In the genomic region with DNA sequence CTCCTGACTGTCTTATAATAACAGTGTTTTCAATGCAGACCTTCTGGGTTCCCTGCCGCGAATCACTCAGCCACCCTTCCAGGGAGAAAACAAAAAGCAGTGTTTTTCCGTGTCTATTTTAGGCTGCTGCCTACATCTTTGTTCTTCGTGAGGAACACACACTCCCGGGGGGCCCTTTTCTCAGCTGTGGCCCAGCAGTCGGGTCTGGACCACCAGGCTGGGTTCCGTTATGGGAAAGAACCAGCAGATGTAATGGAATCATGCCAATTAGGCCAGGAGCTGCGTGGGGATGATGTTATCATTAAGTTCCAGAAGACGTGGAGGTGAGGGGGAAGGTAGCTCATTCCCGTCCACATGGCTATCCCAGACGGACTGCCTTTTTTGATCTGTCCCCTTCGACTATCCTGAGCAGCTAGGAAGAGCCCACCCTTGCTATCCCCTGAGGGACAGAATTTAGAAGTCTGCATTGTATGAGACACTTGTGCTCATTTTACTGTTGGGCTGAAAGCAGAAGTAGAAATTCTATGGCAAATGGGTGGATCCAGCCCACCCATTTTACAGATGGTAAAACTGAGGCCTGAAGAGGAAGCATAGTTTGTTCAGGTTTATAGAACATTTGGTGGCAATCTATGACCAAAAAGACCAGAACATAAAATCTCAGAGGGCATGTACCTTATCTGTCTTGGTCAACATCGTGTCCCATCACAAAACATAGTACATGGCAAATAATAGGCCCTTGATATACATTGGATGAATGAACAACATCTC, we compare ENCODE assay signal across 19 cellular contexts.
DNase-seq lines count a peak whose midpoint lies in the region.
"Had no signal": no experiment of that assay in that cellular context is flagged by ENCODE, and none has a peak within 500 bp of the region (broad histone marks: within the 10 kb centered on the region; RNA-seq: fewer than 3 reads in every experiment).

No MANE protein-coding gene starts in this region.

- H3K27ac ChIP-seq in cingulate gyrus (ENCODE audit: low read depth, low read length) (peak overlapping the region; percentile 85), muscle layer of duodenum (ENCODE audit: low read length) (peak overlapping the region; percentile 30), subcutaneous abdominal adipose tissue (ENCODE audit: low read depth, low read length) (peak overlapping the region; percentile 43)
- H3K27ac ChIP-seq: cardiac muscle cell had no signal

- H3K27me3 ChIP-seq in muscle layer of duodenum (ENCODE audit: low read depth, low read length) (no peaks in the 10 kb centered on the region), subcutaneous abdominal adipose tissue (ENCODE audit: control insufficient read depth in 5 of 5, insufficient read depth in 4 of 5, low read length in 5 of 5) (no peaks in the 10 kb centered on the region)

- H3K9me3 ChIP-seq in muscle layer of duodenum (ENCODE audit: control insufficient read depth in 1 of 2, low read length in 2 of 2) (no peaks in the 10 kb centered on the region), subcutaneous abdominal adipose tissue (ENCODE audit: control insufficient read depth in 5 of 5, low read length in 5 of 5) (no peaks in the 10 kb centered on the region)

- H3K4me3 ChIP-seq in muscle layer of duodenum (ENCODE audit: low read depth in 1 of 2, low read length in 2 of 2) (no peak overlapping the region), subcutaneous abdominal adipose tissue (ENCODE audit: low read depth in 1 of 5, low read length in 5 of 5) (no peak overlapping the region)
- H3K4me3 ChIP-seq: cardiac muscle cell, lung had no signal

- DNase-seq in NCI-H2227 (lab: John Stamatoyannopoulos, UW; ENCODE audit: unreplicated experiment) = peak; percentile 51
- no peak for DNase-seq in cerebellar cortex (ENCODE audit: low spot score)
- DNase-seq in NCI-H774 (lab: John Stamatoyannopoulos, UW) = no peak
- no peak for DNase-seq in activated naive CD4-positive, alpha-beta T cell treated with Interleukin-2 at 50 U/mL for 16 hours
- no peak for DNase-seq in stimulated activated CD4-positive, alpha-beta T cell treated with anti-CD3 and anti-CD28 coated beads, Interleukin-2, amount 100 ng/mL, for 24 hours
- DNase-seq: activated CD4-positive, alpha-beta T cell treated with anti-CD3 and anti-CD28 coated beads, Interleukin-2, amount 10 ng/mL, durations not matched to agents 24 days and 14 days; effector memory CD8-positive, alpha-beta T cell; KBM-7; NCI-H1694 treated with DMSO at 0.1 percent for 48 hours; NCI-H345; RPMI8226; small intestine; stimulated activated CD4-positive, alpha-beta T cell treated with anti-CD3 and anti-CD28 coated beads, Interleukin-4, amount 100 ng/mL, for 24 hours; SW 1271 had no signal

- H3K36me3 ChIP-seq in muscle layer of duodenum (ENCODE audit: control insufficient read depth in 1 of 2, insufficient read depth in 2 of 2, low read length in 2 of 2) = no peaks in the 10 kb centered on the region
- peaks cover 0 to 2% (median 0%) of the 10 kb centered on the region in 5 donors for H3K36me3 ChIP-seq in subcutaneous abdominal adipose tissue (ENCODE audit: control insufficient read depth in 5 of 5, insufficient read depth in 5 of 5, low read length in 5 of 5)
- H3K36me3 ChIP-seq: cardiac muscle cell had no signal

- no peak overlapping the region for H3K9ac ChIP-seq in subcutaneous abdominal adipose tissue (ENCODE audit: low read length in 5 of 5)

- peaks cover 0 to 10% of the 10 kb centered on the region in 2 donors for H3K4me1 ChIP-seq in muscle layer of duodenum (ENCODE audit: control insufficient read depth in 1 of 2, insufficient read depth in 2 of 2, low read length in 2 of 2)
- H3K4me1 ChIP-seq in subcutaneous abdominal adipose tissue (ENCODE audit: control insufficient read depth in 5 of 5, insufficient read depth in 5 of 5, low read length in 5 of 5) = peaks cover 5 to 35% (median 13%) of the 10 kb centered on the region in 5 donors

Comparison
In these comparisons a context has a peak if more than half of its experiments do, and no peak if none do; other contexts are left out.
1. H3K27ac ChIP-seq: peak in every context shown above with its lines; median percentile 85 in cingulate gyrus; 43 in subcutaneous abdominal adipose tissue; 30 in muscle layer of duodenum.